ENCODE assay signal across 14 cellular contexts in genomic region chr16:4677390-4677789, GRCh38. TPM values are rescaled to one million over a fixed set of nuclear protein-coding genes. Genes with fewer than 3 reads are reported as not detected.
DNase-seq lines count a peak whose midpoint lies in the region; ATAC-seq and TF ChIP-seq lines count a peak whose summit lies in the region.
"Had no signal": no experiment of that assay in that cellular context is flagged by ENCODE, and none has a peak within 500 bp of the region (broad histone marks: within the 10 kb centered on the region; RNA-seq: fewer than 3 reads in every experiment).

No MANE protein-coding gene starts in this region.

- no peaks in the 10 kb centered on the region for H3K27me3 Mint-ChIP-seq in stimulated activated naive CD8-positive, alpha-beta T cell treated with anti-CD3 and anti-CD28 coated beads, Interleukin-15, Interleukin-2, amounts not matched to agents 100 ng/mL and 50 ng/mL, for 24 hours
- H3K27me3 Mint-ChIP-seq: progenitor cell of endocrine pancreas; stimulated activated memory B cell treated with anti-CD40 and anti-IgM and Interleukin-4, amounts not matched to agents 10 μg/mL and 1 μg/mL and 100 μg/mL, for 72 hours had no signal

- DNase-seq in stimulated activated naive CD8-positive, alpha-beta T cell treated with anti-CD3 and anti-CD28 coated beads, Interleukin-15, Interleukin-2, amounts not matched to agents 100 U/mL and 50 U/mL, for 24 hours, result no peak
- DNase-seq in left lung (peak; percentile 71 to 81), upper lobe of right lung (peak; percentile 83), cerebellum (ENCODE audit: low spot score) (no peak)
- DNase-seq: colonic mucosa, DMS153, KBM-7, NCI-H510A, T1000 had no signal

- H3K4me1 Mint-ChIP-seq in stimulated activated naive CD8-positive, alpha-beta T cell treated with anti-CD3 and anti-CD28 coated beads, Interleukin-15, Interleukin-2, amounts not matched to agents 100 ng/mL and 50 ng/mL, for 24 hours (ENCODE audit: low read depth), result peaks cover 40% of the 10 kb centered on the region

- intact Hi-C loops in left lung (cut with DNase I), result no loop called here
- intact Hi-C loops in upper lobe of right lung (cut with DNase I), result no loop called here

- TF ChIP-seq CTCF in left lung (IDR thresholded peaks at IDR 0.05), result no peak
- TF ChIP-seq CTCF in upper lobe of right lung (IDR thresholded peaks at IDR 0.05), result no peak

- no peak for ATAC-seq in stimulated activated naive CD8-positive, alpha-beta T cell treated with anti-CD3 and anti-CD28 coated beads, Interleukin-15, Interleukin-2, amounts not matched to agents 100 U/mL and 50 U/mL, for 24 hours
- ATAC-seq in left lung (peak; percentile 54), upper lobe of right lung (peak; percentile 26), HG02763 (IDR thresholded peaks at IDR 0.05; ENCODE audit: unreplicated experiment) (no peak)
- ATAC-seq: stimulated activated memory B cell treated with anti-CD40 and anti-IgM and Interleukin-4, amounts not matched to agents 10 μg/mL and 1 μg/mL and 100 μg/mL, for 72 hours had no signal

- H3K27me3 ChIP-seq in left lung, result no peaks in the 10 kb centered on the region
- no peaks in the 10 kb centered on the region for H3K27me3 ChIP-seq in upper lobe of right lung
- H3K27me3 ChIP-seq: colonic mucosa had no signal

- H3K27ac ChIP-seq in left lung (peak overlapping the region; percentile 13 to 33), upper lobe of right lung (no peak overlapping the region)
- H3K27ac ChIP-seq: colonic mucosa had no signal

- H3K4me1 ChIP-seq in left lung, result peaks cover 4 to 53% of the 10 kb centered on the region in 2 donors
- H3K4me1 ChIP-seq in upper lobe of right lung, result peaks cover 19% of the 10 kb centered on the region

- peak overlapping the region; percentile 99 for H3K27ac Mint-ChIP-seq in stimulated activated naive CD8-positive, alpha-beta T cell treated with anti-CD3 and anti-CD28 coated beads, Interleukin-15, Interleukin-2, amounts not matched to agents 100 ng/mL and 50 ng/mL, for 24 hours
- H3K27ac Mint-ChIP-seq: progenitor cell of endocrine pancreas; stimulated activated memory B cell treated with anti-CD40 and anti-IgM and Interleukin-4, amounts not matched to agents 10 μg/mL and 1 μg/mL and 100 μg/mL, for 72 hours had no signal

- no peak overlapping the region for H3K4me3 ChIP-seq in left lung
- H3K4me3 ChIP-seq in upper lobe of right lung, result no peak overlapping the region
- H3K4me3 ChIP-seq: colonic mucosa had no signal

- no peak overlapping the region for H3K4me3 Mint-ChIP-seq in stimulated activated naive CD8-positive, alpha-beta T cell treated with anti-CD3 and anti-CD28 coated beads, Interleukin-15, Interleukin-2, amounts not matched to agents 100 ng/mL and 50 ng/mL, for 24 hours
- H3K4me3 Mint-ChIP-seq: mesothelial cell of epicardium; stimulated activated memory B cell treated with anti-CD40 and anti-IgM and Interleukin-4, amounts not matched to agents 10 μg/mL and 1 μg/mL and 100 μg/mL, for 72 hours had no signal

- peaks cover 12% of the 10 kb centered on the region for H3K36me3 Mint-ChIP-seq in stimulated activated naive CD8-positive, alpha-beta T cell treated with anti-CD3 and anti-CD28 coated beads, Interleukin-15, Interleukin-2, amounts not matched to agents 100 ng/mL and 50 ng/mL, for 24 hours (ENCODE audit: low read depth)

- H3K9me3 ChIP-seq in left lung (no peaks in the 10 kb centered on the region), upper lobe of right lung (no peaks in the 10 kb centered on the region)
- H3K9me3 ChIP-seq: colonic mucosa had no signal

- H3K9me3 Mint-ChIP-seq in stimulated activated naive CD8-positive, alpha-beta T cell treated with anti-CD3 and anti-CD28 coated beads, Interleukin-15, Interleukin-2, amounts not matched to agents 100 ng/mL and 50 ng/mL, for 24 hours, result no peaks in the 10 kb centered on the region
- H3K9me3 Mint-ChIP-seq: mesothelial cell of epicardium; stimulated activated memory B cell treated with anti-CD40 and anti-IgM and Interleukin-4, amounts not matched to agents 10 μg/mL and 1 μg/mL and 100 μg/mL, for 72 hours had no signal

- H3K36me3 ChIP-seq in left lung, result peaks cover 0 to 63% of the 10 kb centered on the region in 2 donors
- peaks cover 44% of the 10 kb centered on the region for H3K36me3 ChIP-seq in upper lobe of right lung
- H3K36me3 ChIP-seq: colonic mucosa had no signal

RNA-seq across cellular contexts. Expression of gene NUDT16L1, which starts 16.0 kb away (rescaled TPM):
- total RNA-seq in left lung, result 10 to 100 TPM; 26.6 to 53.1 TPM
- total RNA-seq in upper lobe of right lung, result 24.0 TPM
- 24.0 TPM for total RNA-seq in cerebellum

RNA-seq across cellular contexts. Expression of gene MGRN1, which starts 52.8 kb away (rescaled TPM):
- total RNA-seq in left lung, result 10 to 100 TPM; 81.6 to 98.1 TPM
- 81.3 TPM for total RNA-seq in upper lobe of right lung
- total RNA-seq in cerebellum, result 38.6 TPM

RNA-seq across cellular contexts. Expression of gene ANKS3, which starts 56.7 kb away (rescaled TPM):
- total RNA-seq in left lung (10 to 100 TPM; 16.1 to 18.9 TPM), upper lobe of right lung (20.6 TPM), cerebellum (29.1 TPM)

RNA-seq across cellular contexts. Expression of gene DNAAF8, which starts 56.9 kb away (rescaled TPM):
- total RNA-seq in left lung, result 1 to 10 TPM; 1.2 to 4.2 TPM
- total RNA-seq in upper lobe of right lung, result 0.58 TPM
- total RNA-seq in cerebellum, result 1.5 TPM

Comparison
In these comparisons a context has a peak if more than half of its experiments do, and no peak if none do; other contexts are left out.
1. ATAC-seq: peak in left lung (single experiment) and upper lobe of right lung (single experiment); none in stimulated activated naive CD8-positive, alpha-beta T cell treated with anti-CD3 and anti-CD28 coated beads, Interleukin-15, Interleukin-2, amounts not matched to agents 100 U/mL and 50 U/mL, for 24 hours (single experiment) and HG02763 (single experiment).
2. DNase-seq: peak in left lung (2 of 2) and upper lobe of right lung (single experiment); none in stimulated activated naive CD8-positive, alpha-beta T cell treated with anti-CD3 and anti-CD28 coated beads, Interleukin-15, Interleukin-2, amounts not matched to agents 100 U/mL and 50 U/mL, for 24 hours (single experiment) and cerebellum (single experiment).